In the genomic region with DNA sequence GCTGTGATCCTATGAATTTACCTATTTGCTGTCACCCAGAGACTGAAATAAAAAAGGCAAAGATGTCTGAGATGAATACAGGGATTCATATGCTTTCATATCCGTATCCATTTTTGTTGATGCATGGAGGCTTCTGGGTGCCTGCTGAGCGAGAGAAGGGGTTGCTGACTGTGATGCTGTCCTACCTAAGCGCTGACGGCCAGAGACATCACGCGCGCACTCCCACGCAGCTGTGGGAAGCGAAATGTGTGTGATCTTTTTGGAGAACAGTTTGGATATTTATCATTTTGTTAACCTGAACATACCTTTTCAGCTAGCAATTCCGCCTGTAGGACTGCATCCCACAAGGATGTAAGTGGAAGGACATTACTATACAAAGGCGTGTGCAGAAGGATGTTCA, we compare ENCODE assay signal across 9 cellular contexts. TPM values are rescaled to one million over a fixed set of nuclear protein-coding genes. Genes with fewer than 3 reads are reported as not detected.
"Had no signal": no experiment of that assay in that cellular context is flagged by ENCODE, and none has a peak within 500 bp of the region (broad histone marks: within the 10 kb centered on the region; RNA-seq: fewer than 3 reads in every experiment).

No MANE protein-coding gene starts in this region.

- H3K4me3 Mint-ChIP-seq: HFFc6 had no signal

- DNase-seq: GOT3, H7, HFFc6, KG1 had no signal

- H3K27ac Mint-ChIP-seq: HFFc6 had no signal

- ATAC-seq: HCT116, HepG2, K562 had no signal

- H3K9me3 ChIP-seq: HAP-1 had no signal

- H3K4me1 ChIP-seq: HAP-1 had no signal

- H3K9me3 Mint-ChIP-seq: HFFc6 had no signal

- H3K36me3 ChIP-seq: HAP-1 had no signal

- H3K27ac ChIP-seq: HL-60 had no signal

- H3K4me3 ChIP-seq: HAP-1, K562 had no signal

RNA-seq across cellular contexts. Expression of a gene that starts 23.9 kb away (rescaled TPM):
- total RNA-seq: HepG2 had no signal
- polyA plus RNA-seq: HepG2 had no signal
